In genomic region chr6:156657311-156657710, GRCh38 we compare ENCODE assay signal across 21 cellular contexts.
"Had no signal": no experiment of that assay in that cellular context is flagged by ENCODE, and none has a peak within 500 bp of the region (broad histone marks: within the 10 kb centered on the region; RNA-seq: fewer than 3 reads in every experiment).

No MANE protein-coding gene starts in this region.

- H3K36me3 ChIP-seq: esophagus squamous epithelium, suprapubic skin, vagina had no signal

- H3K9ac ChIP-seq: parathyroid adenoma had no signal

- H2AFZ ChIP-seq: parathyroid adenoma had no signal

- H3K27ac Mint-ChIP-seq: activated naive CD4-positive, alpha-beta T cell treated with anti-CD3 and anti-CD28 coated beads, Interleukin-2, amount 10 ng/mL, durations not matched to agents 7 days and 5 days; dendritic cell treated with granulocyte-macrophage colony-stimulating factor and Interleukin-4, amounts not matched to agents 40 ng/mL and 50 ng/mL, for 4 days; natural killer cell treated with Interleukin-12 subunit alpha and Interleukin-12 subunit beta and Interleukin-15 and Interleukin-18, amount 100 ng/mL, for 72 hours; stimulated activated naive CD8-positive, alpha-beta T cell treated with anti-CD3 and anti-CD28 coated beads, Interleukin-15, amount 100 ng/mL, for 72 hours; T-helper 17 cell had no signal

- DNase-seq: activated CD4-positive, alpha-beta T cell treated with anti-CD3 and anti-CD28 coated beads, Interleukin-2, amount 50 U/mL, for 1 hour; activated CD4-positive, CD25-positive, alpha-beta regulatory T cell treated with anti-CD3 and anti-CD28 coated beads, Interleukin-2, amount 50 U/mL, for 72 hours; activated CD8-positive, alpha-beta memory T cell treated with anti-CD3 and anti-CD28 coated beads for 24 hours; activated CD8-positive, alpha-beta memory T cell treated with anti-CD3 and anti-CD28 coated beads, Interleukin-2, amount 50 U/mL, for 48 hours; activated effector memory CD4-positive, alpha-beta T cell treated with Interleukin-2 at 50 U/mL for 16 hours; activated naive CD4-positive, alpha-beta T cell treated with anti-CD3 and anti-CD28 coated beads, Interleukin-2, amount 10 ng/mL, durations not matched to agents 7 days and 5 days; activated T-cell treated with anti-CD3 and anti-CD28 coated beads, Interleukin-2, amount 50 U/mL, for 48 hours; aorta; effector CD8-positive, alpha-beta T cell; esophagus squamous epithelium; stimulated activated naive CD8-positive, alpha-beta T cell treated with anti-CD3 and anti-CD28 coated beads, Interleukin-15, amount 100 ng/mL, for 72 hours; T-helper 17 cell; trophoblast cell had no signal

- ATAC-seq: natural killer cell treated with Interleukin-12 subunit alpha and Interleukin-12 subunit beta and Interleukin-15 and Interleukin-18, amount 100 ng/mL, for 72 hours; stimulated activated naive CD8-positive, alpha-beta T cell treated with anti-CD3 and anti-CD28 coated beads, Interleukin-15, amount 100 ng/mL, for 72 hours; T-helper 17 cell had no signal

- H3K79me2 ChIP-seq: parathyroid adenoma had no signal

- H3K9me3 Mint-ChIP-seq: activated naive CD4-positive, alpha-beta T cell treated with anti-CD3 and anti-CD28 coated beads, Interleukin-2, amount 10 ng/mL, durations not matched to agents 7 days and 5 days; dendritic cell treated with granulocyte-macrophage colony-stimulating factor and Interleukin-4, amounts not matched to agents 40 ng/mL and 50 ng/mL, for 4 days; natural killer cell treated with Interleukin-12 subunit alpha and Interleukin-12 subunit beta and Interleukin-15 and Interleukin-18, amount 100 ng/mL, for 72 hours; stimulated activated naive CD8-positive, alpha-beta T cell treated with anti-CD3 and anti-CD28 coated beads, Interleukin-15, amount 100 ng/mL, for 72 hours had no signal

- H3K4me1 ChIP-seq: parathyroid adenoma, vagina had no signal

- H3K36me3 Mint-ChIP-seq: activated naive CD4-positive, alpha-beta T cell treated with anti-CD3 and anti-CD28 coated beads, Interleukin-2, amount 10 ng/mL, durations not matched to agents 7 days and 5 days; mesothelial cell of epicardium; natural killer cell treated with Interleukin-12 subunit alpha and Interleukin-12 subunit beta and Interleukin-15 and Interleukin-18, amount 100 ng/mL, for 72 hours had no signal

- H3K27me3 ChIP-seq: esophagus squamous epithelium, suprapubic skin, vagina had no signal

- H3K4me3 ChIP-seq: esophagus squamous epithelium, lung, vagina had no signal

- H3K9me3 ChIP-seq: esophagus squamous epithelium, suprapubic skin, vagina had no signal

- H3K27ac ChIP-seq: esophagus squamous epithelium, parathyroid adenoma, suprapubic skin, vagina, VCaP had no signal
